In the genomic region with DNA sequence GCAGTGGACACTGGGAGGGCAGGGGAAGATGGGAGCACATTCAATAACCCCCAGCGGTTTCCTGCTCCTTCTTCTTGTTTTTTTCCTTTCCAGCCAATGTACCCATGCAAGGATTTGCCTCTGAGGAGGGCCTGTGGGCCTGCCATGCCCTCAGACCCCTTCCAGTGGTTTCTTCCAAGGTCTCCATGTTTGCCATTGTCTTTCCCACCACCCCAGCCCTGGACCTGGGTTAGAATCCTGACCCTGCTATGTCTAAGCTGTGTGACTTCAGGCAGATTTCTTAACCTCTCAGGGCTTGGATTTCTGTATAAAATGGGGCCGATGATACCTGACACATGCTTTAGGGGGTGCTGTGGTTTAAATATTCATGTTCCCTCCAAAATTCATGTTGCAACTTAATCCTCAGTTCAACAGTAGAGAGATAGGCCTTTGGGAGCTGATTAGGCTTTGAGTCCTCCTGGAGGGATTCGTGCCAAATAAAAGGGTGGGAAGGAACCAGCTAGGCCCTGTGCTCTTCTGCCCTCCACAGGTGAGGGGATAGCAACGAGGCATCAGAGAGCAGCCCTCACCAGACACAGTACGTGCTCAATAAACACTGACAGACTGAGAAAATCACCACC, we compare ENCODE assay signal across 10 cellular contexts. TPM values are rescaled to one million over a fixed set of nuclear protein-coding genes. Genes with fewer than 3 reads are reported as not detected.
DNase-seq lines count a peak whose midpoint lies in the region; ATAC-seq, FAIRE-seq and TF ChIP-seq lines count a peak whose summit lies in the region.
"Had no signal": no experiment of that assay in that cellular context is flagged by ENCODE, and none has a peak within 500 bp of the region (broad histone marks: within the 10 kb centered on the region; RNA-seq: fewer than 3 reads in every experiment).

No MANE protein-coding gene starts in this region.

- DNase-seq in NCI-H82 (lab: John Stamatoyannopoulos, UW), result peak; percentile 44
- no peak for DNase-seq in NCI-H82 treated with DMSO at 0.1 percent for 48 hours (lab: John Stamatoyannopoulos, UW; ENCODE audit: unreplicated experiment)
- DNase-seq in NCI-H69 (lab: John Stamatoyannopoulos, UW), result peak; percentile 11
- peak; percentile 50 to 64 for DNase-seq in dermis microvascular lymphatic vessel endothelial cell (ENCODE audit: low read depth in 2 of 2)
- DNase-seq in progenitor cell of endocrine pancreas (ENCODE audit: low spot score, unreplicated experiment), result no peak
- DNase-seq in D341Med (ENCODE audit: low spot score), result no peak
- DNase-seq in frontal cortex (ENCODE audit: low spot score in 2 of 2), result no peak
- DNase-seq: activated naive CD8-positive, alpha-beta T cell treated with anti-CD3 and anti-CD28 coated beads, Interleukin-2, amount 10 ng/mL, durations not matched to agents 7 days and 5 days had no signal

- FAIRE-seq in frontal cortex (lab: Jason Lieb, UNC), result no peak

- H3K27ac Mint-ChIP-seq in progenitor cell of endocrine pancreas, result no peak overlapping the region
- H3K27ac Mint-ChIP-seq: activated naive CD8-positive, alpha-beta T cell treated with anti-CD3 and anti-CD28 coated beads, Interleukin-2, amount 10 ng/mL, durations not matched to agents 7 days and 5 days; B cell had no signal

- no peaks in the 10 kb centered on the region for H3K36me3 Mint-ChIP-seq in progenitor cell of endocrine pancreas (ENCODE audit: insufficient read depth)
- H3K36me3 Mint-ChIP-seq: activated naive CD8-positive, alpha-beta T cell treated with anti-CD3 and anti-CD28 coated beads, Interleukin-2, amount 10 ng/mL, durations not matched to agents 7 days and 5 days had no signal

- peak; percentile 8 for TF ChIP-seq CTCF in progenitor cell of endocrine pancreas (IDR thresholded peaks at IDR 0.05; ENCODE audit: unreplicated experiment)

- H3K9me3 Mint-ChIP-seq in progenitor cell of endocrine pancreas (ENCODE audit: low read depth), result no peaks in the 10 kb centered on the region
- H3K9me3 Mint-ChIP-seq: activated naive CD8-positive, alpha-beta T cell treated with anti-CD3 and anti-CD28 coated beads, Interleukin-2, amount 10 ng/mL, durations not matched to agents 7 days and 5 days had no signal

- no peaks in the 10 kb centered on the region for H3K27me3 Mint-ChIP-seq in progenitor cell of endocrine pancreas
- H3K27me3 Mint-ChIP-seq: activated naive CD8-positive, alpha-beta T cell treated with anti-CD3 and anti-CD28 coated beads, Interleukin-2, amount 10 ng/mL, durations not matched to agents 7 days and 5 days; B cell had no signal

- no peak overlapping the region for H3K4me3 Mint-ChIP-seq in progenitor cell of endocrine pancreas (ENCODE audit: low read depth)
- H3K4me3 Mint-ChIP-seq: activated naive CD8-positive, alpha-beta T cell treated with anti-CD3 and anti-CD28 coated beads, Interleukin-2, amount 10 ng/mL, durations not matched to agents 7 days and 5 days; B cell had no signal

- no peak for ATAC-seq in activated CD4-positive, CD25-positive, alpha-beta regulatory T cell treated with anti-CD3 and anti-CD28 coated beads, Interleukin-2, amount 50 U/mL, for 24 hours

- no peaks in the 10 kb centered on the region for H3K4me1 Mint-ChIP-seq in progenitor cell of endocrine pancreas (ENCODE audit: low read depth)

RNA-seq across cellular contexts. Expression of a gene that starts 46.3 kb away (rescaled TPM):
- 297 and 366 TPM in 2 replicates for total RNA-seq in dermis microvascular lymphatic vessel endothelial cell
- 103 and 112 TPM in 2 replicates for total RNA-seq in progenitor cell of endocrine pancreas
- 16.3 TPM for total RNA-seq in frontal cortex

Comparison
In these comparisons a context has a peak if more than half of its experiments do, and no peak if none do; other contexts are left out.
1. DNase-seq: peak in NCI-H82 (single experiment), NCI-H69 (single experiment) and dermis microvascular lymphatic vessel endothelial cell (2 of 2); none in NCI-H82 treated with DMSO at 0.1 percent for 48 hours (single experiment), progenitor cell of endocrine pancreas (single experiment), D341Med (single experiment) and frontal cortex (0 of 2).